ENCODE assay signal across 22 cellular contexts in the genomic region with DNA sequence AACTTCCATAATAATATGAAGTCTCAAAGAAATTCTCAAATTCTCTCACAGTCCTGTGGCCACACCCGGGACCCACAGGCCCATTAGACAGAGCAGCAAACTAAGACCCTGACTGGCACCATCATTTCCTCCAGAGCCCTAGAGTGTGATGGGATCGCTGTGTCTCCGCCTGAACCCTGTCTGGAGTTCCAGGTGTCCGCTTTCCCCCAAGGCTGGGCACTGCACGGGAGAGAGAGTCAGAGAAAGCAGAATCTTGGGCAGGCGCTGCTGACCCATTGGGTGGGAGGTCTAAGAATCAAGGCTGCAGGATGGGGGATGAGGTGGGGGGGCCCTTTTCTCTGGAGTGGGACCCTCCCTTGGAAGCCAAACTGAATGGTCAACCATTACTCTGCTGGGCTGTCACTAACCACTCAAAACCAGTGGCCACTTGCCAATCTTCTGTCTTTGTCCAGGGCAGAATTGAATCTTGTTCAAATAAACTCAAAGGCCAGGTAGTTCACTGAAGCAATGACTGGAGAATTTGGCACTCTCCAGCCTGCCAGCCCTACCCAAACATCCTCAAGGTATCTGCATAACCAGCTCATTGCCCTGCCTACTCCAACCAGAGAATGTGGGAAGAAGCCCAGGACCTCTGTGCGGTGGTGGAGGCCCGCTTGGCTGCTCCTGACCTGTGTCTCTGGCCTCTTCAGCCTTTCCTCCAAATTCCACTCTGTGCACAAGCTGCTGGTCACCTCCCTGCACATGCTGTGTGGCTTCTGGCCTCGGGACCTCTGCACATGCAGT.
DNase-seq lines count a peak whose midpoint lies in the region; ATAC-seq, FAIRE-seq and TF ChIP-seq lines count a peak whose summit lies in the region.
"Had no signal": no experiment of that assay in that cellular context is flagged by ENCODE, and none has a peak within 500 bp of the region (broad histone marks: within the 10 kb centered on the region; RNA-seq: fewer than 3 reads in every experiment).

No MANE protein-coding gene starts in this region.

- TF ChIP-seq CTCF in Calu3 (IDR thresholded peaks at IDR 0.05; ENCODE audit: unreplicated experiment) (no peak), Panc1 (IDR thresholded peaks at IDR 0.05) (no peak), pancreas (IDR thresholded peaks at IDR 0.05) (no peak)

- no peaks in the 10 kb centered on the region for H3K27me3 ChIP-seq in Panc1 (ENCODE audit: control insufficient read depth, insufficient read depth, low read length)
- H3K27me3 ChIP-seq in pancreas = no peaks in the 10 kb centered on the region
- H3K27me3 ChIP-seq: Peyer's patch had no signal

- FAIRE-seq in pancreas (lab: Jason Lieb, UNC) = no peak
- FAIRE-seq: TTC549 had no signal

- CTCF ChIA-PET in Calu3 (lab: Charles Lee) (interaction anchor here (0.7 to 1.0 kb wide), 2 partner anchors 10 to 121 kb away, joined by 3 read pairs; no protein-coding TSS in a partner anchor), Panc1 (lab: Charles Lee) (no interaction called here)
- CTCF ChIA-PET in activated naive CD4-positive, alpha-beta T cell treated with anti-CD3 and anti-CD28 coated beads, Interleukin-2, amount 10 ng/mL, durations not matched to agents 7 days and 5 days (lab: Charles Lee) = no interaction called here

- H3K27ac ChIP-seq in Panc1 (ENCODE audit: low read length) (no peak overlapping the region), pancreas (peak overlapping the region in 3 of 4 donors; percentile 1 to 29 (median 28))
- H3K27ac ChIP-seq: Peyer's patch, psoas muscle had no signal

- WGBS in pancreas, 2 donors = 74 to 76% methylated on average over 9 of the region's 9 CpGs

- H3K27me3 Mint-ChIP-seq in Calu3 (ENCODE audit: unreplicated experiment) = peaks cover 17% of the 10 kb centered on the region
- peaks cover 39% of the 10 kb centered on the region for H3K27me3 Mint-ChIP-seq in activated naive CD4-positive, alpha-beta T cell treated with anti-CD3 and anti-CD28 coated beads, Interleukin-2, amount 10 ng/mL, durations not matched to agents 7 days and 5 days

- no peaks in the 10 kb centered on the region for H3K4me1 ChIP-seq in Panc1 (ENCODE audit: control insufficient read depth, insufficient read depth, low read length)
- peaks cover 8 to 11% (median 10%) of the 10 kb centered on the region in 3 donors for H3K4me1 ChIP-seq in pancreas
- H3K4me1 ChIP-seq: Peyer's patch had no signal

- BruUV-seq in Calu3 (replicated peaks; lab: Mats Ljungman, UMichigan) = no TSS peak
- no TSS peak for BruUV-seq in Panc1 (replicated peaks; lab: Mats Ljungman, UMichigan)

- H3K9me3 Mint-ChIP-seq in Calu3 (ENCODE audit: low read depth, unreplicated experiment) = no peaks in the 10 kb centered on the region
- no peaks in the 10 kb centered on the region for H3K9me3 Mint-ChIP-seq in activated naive CD4-positive, alpha-beta T cell treated with anti-CD3 and anti-CD28 coated beads, Interleukin-2, amount 10 ng/mL, durations not matched to agents 7 days and 5 days
- H3K9me3 Mint-ChIP-seq: HFFc6 had no signal

- H3K36me3 ChIP-seq in Panc1 (ENCODE audit: control insufficient read depth, insufficient read depth, low read length) (no peaks in the 10 kb centered on the region), pancreas (no peaks in the 10 kb centered on the region)
- H3K36me3 ChIP-seq: Peyer's patch had no signal

- no peak overlapping the region for H3K27ac Mint-ChIP-seq in Calu3 (ENCODE audit: unreplicated experiment)
- no peak overlapping the region for H3K27ac Mint-ChIP-seq in activated naive CD4-positive, alpha-beta T cell treated with anti-CD3 and anti-CD28 coated beads, Interleukin-2, amount 10 ng/mL, durations not matched to agents 7 days and 5 days
- H3K27ac Mint-ChIP-seq: HFFc6; natural killer cell; stimulated activated naive CD8-positive, alpha-beta T cell treated with anti-CD3 and anti-CD28 coated beads, Interleukin-15, amount 100 ng/mL, for 72 hours had no signal

- no peak overlapping the region for H3K4me3 Mint-ChIP-seq in Calu3 (ENCODE audit: low read depth, unreplicated experiment)
- H3K4me3 Mint-ChIP-seq in activated naive CD4-positive, alpha-beta T cell treated with anti-CD3 and anti-CD28 coated beads, Interleukin-2, amount 10 ng/mL, durations not matched to agents 7 days and 5 days = no peak overlapping the region
- H3K4me3 Mint-ChIP-seq: CD8-positive, alpha-beta memory T cell; HFFc6; natural killer cell; stimulated activated naive CD8-positive, alpha-beta T cell treated with anti-CD3 and anti-CD28 coated beads, Interleukin-15, amount 100 ng/mL, for 72 hours had no signal

- in situ Hi-C loops in Panc1 (cut with HindIII; ENCODE audit: low pct_unique_long_range_greater_than_20kb, low sequenced_read_pairs) = no loop called here

- POLR2A ChIA-PET in Panc1 (lab: Charles Lee) = no interaction called here

- ATAC-seq in Panc1 (peak; percentile 50; the same call in 1 of the 2 replicates), pancreas (peak; percentile 66 to 90 (median 82)), HG03135 (IDR thresholded peaks at IDR 0.05; ENCODE audit: unreplicated experiment) (no peak)
- ATAC-seq: natural killer cell; psoas muscle; stimulated activated naive CD8-positive, alpha-beta T cell treated with anti-CD3 and anti-CD28 coated beads, Interleukin-15, amount 100 ng/mL, for 72 hours had no signal

- DNase-seq in Calu3 = peak; percentile 46
- no peak for DNase-seq in Panc1 (ENCODE audit: low read depth, low spot score)
- DNase-seq in kidney tubule cell (ENCODE audit: low spot score) = peak; percentile 67
- DNase-seq in pancreas = peak in 2 of 6 donors; percentile 42 to 72
- no peak for DNase-seq in NCI-H1105 treated with DMSO at 0.1 percent for 48 hours (lab: John Stamatoyannopoulos, UW)
- DNase-seq in SW 1271 (lab: John Stamatoyannopoulos, UW) = no peak
- DNase-seq in activated naive CD4-positive, alpha-beta T cell treated with anti-CD3 and anti-CD28 coated beads, Interleukin-2, amount 10 ng/mL, durations not matched to agents 7 days and 5 days = no peak
- DNase-seq: activated CD4-positive, alpha-beta T cell treated with anti-CD3 and anti-CD28 coated beads for 48 hours; activated CD8-positive, alpha-beta memory T cell treated with anti-CD3 and anti-CD28 coated beads, Interleukin-2, amount 50 U/mL, for 4 hours; activated effector memory CD4-positive, alpha-beta T cell treated with anti-CD3 and anti-CD28 coated beads, Interleukin-2, amount 50 U/mL, for 16 hours; CD8-positive, alpha-beta memory T cell; EL; HFFc6; MV-4-11; natural killer cell; NCI-H2081; NCI-H526; Peyer's patch; psoas muscle; stimulated activated naive CD8-positive, alpha-beta T cell treated with anti-CD3 and anti-CD28 coated beads, Interleukin-15, amount 100 ng/mL, for 72 hours had no signal

- intact Hi-C loops in Calu3 (cut with micrococcal nuclease; ENCODE audit: unreplicated experiment) = no loop called here
- intact Hi-C loops in Panc1 (cut with micrococcal nuclease; ENCODE audit: unreplicated experiment) = no loop called here
- intact Hi-C loops in pancreas (cut with DNase I) = no loop called here

- peaks cover 54% of the 10 kb centered on the region for H3K4me1 Mint-ChIP-seq in Calu3 (ENCODE audit: low read depth, unreplicated experiment)
- peaks cover 10% of the 10 kb centered on the region for H3K4me1 Mint-ChIP-seq in activated naive CD4-positive, alpha-beta T cell treated with anti-CD3 and anti-CD28 coated beads, Interleukin-2, amount 10 ng/mL, durations not matched to agents 7 days and 5 days
- H3K4me1 Mint-ChIP-seq: CD8-positive, alpha-beta memory T cell had no signal

- H3K36me3 Mint-ChIP-seq in Calu3 (ENCODE audit: insufficient read depth, unreplicated experiment) = peaks cover 5% of the 10 kb centered on the region
- H3K36me3 Mint-ChIP-seq in activated naive CD4-positive, alpha-beta T cell treated with anti-CD3 and anti-CD28 coated beads, Interleukin-2, amount 10 ng/mL, durations not matched to agents 7 days and 5 days = no peaks in the 10 kb centered on the region
- H3K36me3 Mint-ChIP-seq: natural killer cell had no signal

- H3K4me3 ChIP-seq in Panc1 (ENCODE audit: low read depth in 2 of 2, low read length in 2 of 2) (no peak overlapping the region), pancreas (no peak overlapping the region)
- H3K4me3 ChIP-seq: Peyer's patch, psoas muscle had no signal

- H3K9me3 ChIP-seq in Panc1 (ENCODE audit: control insufficient read depth, insufficient read depth, low read depth, low read length) = no peaks in the 10 kb centered on the region
- no peaks in the 10 kb centered on the region for H3K9me3 ChIP-seq in pancreas
- H3K9me3 ChIP-seq: Peyer's patch, psoas muscle had no signal

Comparison
In these comparisons a context has a peak if more than half of its experiments do, and no peak if none do; other contexts are left out.
1. DNase-seq: peak in Calu3 (single experiment) and kidney tubule cell (single experiment); none in Panc1 (single experiment), NCI-H1105 treated with DMSO at 0.1 percent for 48 hours (single experiment), SW 1271 (0 of 2) and activated naive CD4-positive, alpha-beta T cell treated with anti-CD3 and anti-CD28 coated beads, Interleukin-2, amount 10 ng/mL, durations not matched to agents 7 days and 5 days (single experiment).